11 cellular contexts compared by ENCODE assay signal in genomic region chr12:50934371-50934851, GRCh38. TPM values are rescaled to one million over a fixed set of nuclear protein-coding genes. Genes with fewer than 3 reads are reported as not detected.
A peak's percentile ranks its signal among the peaks of the same experiment; 100 is the strongest.
DNase-seq lines count a peak whose midpoint lies in the region; ATAC-seq lines count a peak whose summit lies in the region.
"Had no signal": no experiment of that assay in that cellular context is flagged by ENCODE, and none has a peak within 500 bp of the region (broad histone marks: within the 10 kb centered on the region; RNA-seq: fewer than 3 reads in every experiment).

No MANE protein-coding gene starts in this region.

- H3K9me3 ChIP-seq in GM23248 (ENCODE audit: low read depth) (no peaks in the 10 kb centered on the region), skeletal muscle satellite cell (replicated peaks; ENCODE audit: low read length) (no peaks in the 10 kb centered on the region), MG63 (peaks cover 4% of the 10 kb centered on the region; the same call in 1 of the 2 replicates)

- H3K9ac ChIP-seq in GM23248 (peak overlapping the region; percentile 31), skeletal muscle satellite cell (ENCODE audit: low read depth, low read length) (no peak overlapping the region)

- in situ Hi-C loops in GM23248 (cut with MboI), result no loop called here

- no peaks in the 10 kb centered on the region for H3K79me2 ChIP-seq in GM23248 (ENCODE audit: insufficient read depth)

- H3K27me3 ChIP-seq in GM23248 (replicated peaks; ENCODE audit: insufficient read depth), result no peaks in the 10 kb centered on the region
- H3K27me3 ChIP-seq in skeletal muscle satellite cell (ENCODE audit: control insufficient read depth, insufficient read depth, low read length), result no peaks in the 10 kb centered on the region
- no peaks in the 10 kb centered on the region for H3K27me3 ChIP-seq in MG63

- H3K4me3 ChIP-seq in GM23248 (peak overlapping the region; percentile 29), skeletal muscle satellite cell (ENCODE audit: low read length) (no peak overlapping the region), MG63 (no peak overlapping the region)

- H3K36me3 ChIP-seq in GM23248 (ENCODE audit: low read depth) (no peaks in the 10 kb centered on the region), skeletal muscle satellite cell (ENCODE audit: insufficient read depth, low read length) (no peaks in the 10 kb centered on the region), MG63 (no peaks in the 10 kb centered on the region)

- no peaks in the 10 kb centered on the region for H4K20me1 ChIP-seq in GM23248 (ENCODE audit: insufficient read depth)

- H3K4me1 ChIP-seq in GM23248 (ENCODE audit: insufficient read depth), result peaks cover 15% of the 10 kb centered on the region
- H3K4me1 ChIP-seq in skeletal muscle satellite cell (ENCODE audit: control insufficient read depth, insufficient read depth, low read length), result peaks cover 12% of the 10 kb centered on the region

- DNase-seq in GM23248 (peak; percentile 18), amniotic epithelial cell (ENCODE audit: low read depth) (peak; percentile 68), iris pigment epithelial cell (ENCODE audit: low read depth) (peak; percentile 74), MG63 (no peak), ureter (ENCODE audit: low spot score) (no peak), amygdala (lab: John Stamatoyannopoulos, UW) (no peak)
- DNase-seq: DND-41; effector memory CD4-positive, alpha-beta T cell; NCI-H69 had no signal

- ATAC-seq in HG03108 (IDR thresholded peaks at IDR 0.05; ENCODE audit: unreplicated experiment), result no peak

- WGBS in GM23248 (ENCODE audit: low coverage in 1 of 2, low lambda C conversion rate in 2 of 2, missing lambda C conversion rate in 2 of 2), 2 experiments, result 30 to 35% methylated on average over 3 of the region's 3 CpGs

- no peaks in the 10 kb centered on the region for H3K9me2 ChIP-seq in GM23248 (ENCODE audit: insufficient read depth)

- 0 out of 2 replicates have a peak overlapping the region, but pooled peaks have one; percentile 7 for H3K27ac ChIP-seq in GM23248

- H2AFZ ChIP-seq in GM23248, result peak overlapping the region; percentile 59

- peak overlapping the region; percentile 79 for H3K4me2 ChIP-seq in GM23248 (ENCODE audit: unreplicated experiment)
- peak overlapping the region; percentile 55 for H3K4me2 ChIP-seq in skeletal muscle satellite cell (ENCODE audit: low read length)

- peaks cover 13% of the 10 kb centered on the region; the same call in 1 of the 2 replicates for H3F3A ChIP-seq in GM23248 (ENCODE audit: insufficient read depth)

RNA-seq across cellular contexts. Expression of gene HIGD1C, which starts 17.9 kb away (rescaled TPM):
- not detected in 2 replicates for total RNA-seq in GM23248 (2014; rRNA removed; shearing (Covaris generic))
- polyA plus RNA-seq in GM23248 (2016; fragmentation: Nextera tagmentation; extraction: Ambion mirVana), result not detected in 2 replicates
- total RNA-seq in skeletal muscle satellite cell (2012; rRNA removed), result not detected in 2 replicates
- not detected in 2 replicates for total RNA-seq in MG63 (2014; rRNA removed; shearing (Covaris generic); ENCODE audit: low replicate concordance)
- total RNA-seq in ureter, result not detected

Comparison
In these comparisons a context has a peak if more than half of its experiments do, and no peak if none do; other contexts are left out.
1. DNase-seq: peak in GM23248 (single experiment), amniotic epithelial cell (single experiment) and iris pigment epithelial cell (single experiment); none in MG63 (single experiment), ureter (single experiment) and amygdala (0 of 56).